Comparison of ENCODE assay signal across 1 cellular context in genomic region chr2:176508984-176509383, GRCh38.
TF ChIP-seq lines count a peak whose summit lies in the region.

No MANE protein-coding gene starts in this region.

TF ChIP-seq in GM23338, 12 proteins besides CTCF, POLR2A, EP300 and RAD21 (continued from another document):
- TF ChIP-seq ZNF462 (CRISPR knock-in tag; IDR thresholded peaks at IDR 0.05) (no peak), JUNB (IDR thresholded peaks at IDR 0.05; ENCODE audit: unreplicated experiment) (no peak), ETS1 (IDR thresholded peaks at IDR 0.05) (no peak), EZH2phosphoT487 (IDR thresholded peaks at IDR 0.05; ENCODE audit: unreplicated experiment) (no peak)
